8 cellular contexts compared by ENCODE assay signal in the genomic region with DNA sequence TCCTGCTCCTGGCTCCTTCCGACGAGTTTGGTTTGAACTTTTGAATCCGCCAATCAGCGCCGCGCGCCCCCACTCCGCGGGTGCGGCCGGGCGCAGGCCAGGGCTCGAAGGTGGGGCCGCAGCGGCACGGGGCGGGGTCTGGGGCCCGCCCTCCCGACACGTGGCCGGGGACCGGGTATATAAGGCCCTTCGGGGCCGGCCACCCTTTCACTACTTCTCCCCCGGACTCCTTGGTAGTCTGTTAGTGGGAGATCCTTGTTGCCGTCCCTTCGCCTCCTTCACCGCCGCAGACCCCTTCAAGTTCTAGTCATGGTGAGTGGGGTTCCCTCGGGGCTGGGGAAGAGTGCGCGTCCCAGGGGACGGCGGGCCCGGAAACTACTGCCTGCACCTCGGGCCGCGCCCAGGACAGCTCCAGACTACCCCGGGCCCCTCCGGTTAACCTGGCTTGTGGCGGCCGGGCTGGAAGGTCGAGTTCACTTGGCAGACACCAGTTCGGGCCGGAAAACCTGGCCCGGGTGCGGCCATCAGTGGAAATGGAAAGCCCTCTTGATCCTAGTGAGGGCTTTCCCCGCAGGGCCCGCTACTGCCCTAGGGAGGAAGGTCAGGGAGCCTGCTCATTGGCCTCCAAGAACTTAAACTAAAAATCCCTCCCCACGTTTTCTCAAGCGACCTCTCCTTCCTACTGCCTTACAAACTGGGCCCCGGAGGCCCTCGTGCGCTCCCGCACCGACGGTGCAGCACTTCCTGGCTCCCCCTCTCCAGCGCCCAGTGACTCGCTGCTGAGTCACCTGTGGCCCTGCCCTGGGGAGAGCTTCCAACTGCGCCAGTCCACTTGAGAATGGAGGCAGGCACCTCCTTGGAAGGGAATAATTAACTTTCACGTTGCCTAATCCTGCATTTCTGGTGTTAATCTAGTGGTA. TPM values are rescaled to one million over a fixed set of nuclear protein-coding genes. Genes with fewer than 3 reads are reported as not detected.
DNase-seq lines count a peak whose midpoint lies in the region; ATAC-seq and TF ChIP-seq lines count a peak whose summit lies in the region.

TUBA1C (plus strand) TSS at position 210 of the 920 bp plus-strand sequence; CDS start at position 310, 100 bp downstream.

- peak within 1 kb of the TSS; percentile 65 to 99 (median 89) for H3K27ac Mint-ChIP-seq in naive thymus-derived CD4-positive, alpha-beta T cell
- peak within 1 kb of the TSS; percentile 93 for H3K27ac Mint-ChIP-seq in stimulated activated memory B cell treated with anti-CD40 and anti-IgM and Interleukin-4, amounts not matched to agents 10 μg/mL and 1 μg/mL and 100 μg/mL, for 72 hours

- peak; percentile 91 to 95 for TF ChIP-seq POLR2A in Peyer's patch (IDR thresholded peaks at IDR 0.05)

- no peaks in the 10 kb centered on the region for H3K9me3 Mint-ChIP-seq in naive thymus-derived CD4-positive, alpha-beta T cell
- H3K9me3 Mint-ChIP-seq in stimulated activated memory B cell treated with anti-CD40 and anti-IgM and Interleukin-4, amounts not matched to agents 10 μg/mL and 1 μg/mL and 100 μg/mL, for 72 hours: no peaks in the 10 kb centered on the region

- TF ChIP-seq CTCF in Peyer's patch (IDR thresholded peaks at IDR 0.05): peak in 1 of 6 experiments; percentile 1

- ATAC-seq in GM21717 (IDR thresholded peaks at IDR 0.05; ENCODE audit: unreplicated experiment): peak; percentile 88
- peak; percentile 93 for ATAC-seq in naive thymus-derived CD4-positive, alpha-beta T cell
- ATAC-seq in stimulated activated memory B cell treated with anti-CD40 and anti-IgM and Interleukin-4, amounts not matched to agents 10 μg/mL and 1 μg/mL and 100 μg/mL, for 72 hours: peak; percentile 98

- H3K27me3 ChIP-seq in Peyer's patch: no peaks in the 10 kb centered on the region
- no peaks in the 10 kb centered on the region for H3K27me3 ChIP-seq in naive thymus-derived CD4-positive, alpha-beta T cell (ENCODE audit: control insufficient read depth in 2 of 2, insufficient read depth in 2 of 2, low read length in 2 of 2)

- peaks cover 0 to 22% (median 4%) of the 10 kb centered on the region in 5 donors for H3K36me3 Mint-ChIP-seq in naive thymus-derived CD4-positive, alpha-beta T cell
- peaks cover 12% of the 10 kb centered on the region for H3K36me3 Mint-ChIP-seq in stimulated activated memory B cell treated with anti-CD40 and anti-IgM and Interleukin-4, amounts not matched to agents 10 μg/mL and 1 μg/mL and 100 μg/mL, for 72 hours

- DNase-seq in DMS153 treated with DMSO at 0.1 percent for 48 hours (lab: John Stamatoyannopoulos, UW; ENCODE audit: unreplicated experiment) (peak; percentile 86), KBM-7 (peak; percentile 97), Peyer's patch (peak; percentile 93 to 97 (median 97)), activated T-helper 1 cell treated with Interleukin-2 at 50 U/mL for 16 hours (ENCODE audit: low read depth) (peak; percentile 77), fibroblast of gingiva (ENCODE audit: low read depth) (peak; percentile 94)
- peak; percentile 67 to 98 (median 72) for DNase-seq in naive thymus-derived CD4-positive, alpha-beta T cell

- H3K4me1 Mint-ChIP-seq in naive thymus-derived CD4-positive, alpha-beta T cell: peaks cover 4 to 50% (median 11%) of the 10 kb centered on the region in 7 donors
- peaks cover 20% of the 10 kb centered on the region for H3K4me1 Mint-ChIP-seq in stimulated activated memory B cell treated with anti-CD40 and anti-IgM and Interleukin-4, amounts not matched to agents 10 μg/mL and 1 μg/mL and 100 μg/mL, for 72 hours

- H3K27ac ChIP-seq in Peyer's patch: peak within 1 kb of the TSS; percentile 95 to 100 (median 98)
- peak within 1 kb of the TSS; percentile 68 for H3K27ac ChIP-seq in naive thymus-derived CD4-positive, alpha-beta T cell (ENCODE audit: low read depth, low read length)

- no peaks in the 10 kb centered on the region for H3K9me3 ChIP-seq in Peyer's patch
- no peaks in the 10 kb centered on the region for H3K9me3 ChIP-seq in naive thymus-derived CD4-positive, alpha-beta T cell (ENCODE audit: control insufficient read depth in 2 of 3, low read length in 3 of 3)

- H3K4me3 ChIP-seq in Peyer's patch: peak within 1 kb of the TSS; percentile 70 to 99 (median 84)
- H3K4me3 ChIP-seq in naive thymus-derived CD4-positive, alpha-beta T cell (ENCODE audit: low read length): peak within 1 kb of the TSS; percentile 91

- H3K4me3 Mint-ChIP-seq in naive thymus-derived CD4-positive, alpha-beta T cell: peak within 1 kb of the TSS; percentile 88 to 99 (median 92)
- peak within 1 kb of the TSS; percentile 91 for H3K4me3 Mint-ChIP-seq in stimulated activated memory B cell treated with anti-CD40 and anti-IgM and Interleukin-4, amounts not matched to agents 10 μg/mL and 1 μg/mL and 100 μg/mL, for 72 hours

- POLR2A ChIA-PET in naive thymus-derived CD4-positive, alpha-beta T cell (lab: Charles Lee): interaction anchor here (0.6 to 1.6 kb wide), 4 partner anchors 30 to 1400 kb away, joined by 3 to 6 read pairs (median 3); partner anchors contain the start of genes TUBA1A and TUBA1B

- CTCF ChIA-PET in naive thymus-derived CD4-positive, alpha-beta T cell (lab: Charles Lee): interaction anchor here (0.8 kb wide), 1 partner anchor 134 kb away, joined by 3 read pairs; the partner anchor contains the start of gene TUBA1B

- peaks cover 0 to 45% (median 4%) of the 10 kb centered on the region in 4 donors for H3K4me1 ChIP-seq in Peyer's patch
- peaks cover 16% of the 10 kb centered on the region in 2 donors for H3K4me1 ChIP-seq in naive thymus-derived CD4-positive, alpha-beta T cell (ENCODE audit: control insufficient read depth in 2 of 2, insufficient read depth in 2 of 2, low read length in 2 of 2)

- H3K27me3 Mint-ChIP-seq in naive thymus-derived CD4-positive, alpha-beta T cell: peaks cover 0 to 2% (median 0%) of the 10 kb centered on the region in 5 donors
- no peaks in the 10 kb centered on the region for H3K27me3 Mint-ChIP-seq in stimulated activated memory B cell treated with anti-CD40 and anti-IgM and Interleukin-4, amounts not matched to agents 10 μg/mL and 1 μg/mL and 100 μg/mL, for 72 hours

- H3K36me3 ChIP-seq in Peyer's patch: peaks cover 0 to 10% (median 0%) of the 10 kb centered on the region in 3 donors
- H3K36me3 ChIP-seq in naive thymus-derived CD4-positive, alpha-beta T cell (ENCODE audit: control insufficient read depth in 2 of 3, insufficient read depth in 3 of 3, low read length in 3 of 3): peaks cover 0 to 9% (median 4%) of the 10 kb centered on the region in 3 experiments

- in situ Hi-C loops in KBM-7 (cut with MboI; ENCODE audit: low pct_unique_long_range_greater_than_20kb, low sequenced_read_pairs): no loop called here

- intact Hi-C loops in naive thymus-derived CD4-positive, alpha-beta T cell (cut with micrococcal nuclease): loop anchor here (1.0 to 10.0 kb wide), 11 partner anchors 31 to 850 kb away; partner anchors contain the start of genes MCRS1 (in 2 of the 2), TUBA1A (in 2 of the 2), COX14 (in 1 of the 2) and KMT2D (in 1 of the 2)

RNA-seq across cellular contexts. Expression of gene TUBA1C, which starts in this region (rescaled TPM):
- total RNA-seq in Peyer's patch: 100 to 1,000 TPM; 143 to 442 (median 276) TPM
- total RNA-seq in naive thymus-derived CD4-positive, alpha-beta T cell: 100 to 1,000 TPM in 1 of 5 experiments, 10 to 100 TPM in 4; 17.9 to 195 (median 24.1) TPM
- 10 to 100 TPM; 21.5 to 23.1 TPM for polyA plus RNA-seq in naive thymus-derived CD4-positive, alpha-beta T cell

Comparison
In these comparisons a context has a peak if more than half of its experiments do, and no peak if none do; other contexts are left out.
1. Peak in every context shown above with its lines: DNase-seq, ATAC-seq, H3K4me3 ChIP-seq and H3K27ac ChIP-seq.